ENCODE assay signal across 3 cellular contexts in genomic region chr1:2868571-2868970, GRCh38.
"Had no signal": no experiment of that assay in that cellular context is flagged by ENCODE, and none has a peak within 500 bp of the region (broad histone marks: within the 10 kb centered on the region; RNA-seq: fewer than 3 reads in every experiment).

No MANE protein-coding gene starts in this region.

- DNase-seq: GDM1, GF-D8 had no signal

- ATAC-seq: GM12878 had no signal

- H3K4me3 ChIP-seq: GM12878 had no signal
